ENCODE assay signal across 9 cellular contexts in genomic region chr6:33430334-33430733, GRCh38. TPM values are rescaled to one million over a fixed set of nuclear protein-coding genes. Genes with fewer than 3 reads are reported as not detected.
DNase-seq lines count a peak whose midpoint lies in the region; ATAC-seq and TF ChIP-seq lines count a peak whose summit lies in the region.
"Had no signal": no experiment of that assay in that cellular context is flagged by ENCODE, and none has a peak within 500 bp of the region (broad histone marks: within the 10 kb centered on the region; RNA-seq: fewer than 3 reads in every experiment).

No MANE protein-coding gene starts in this region.

- no peak for ATAC-seq in HG03439 (IDR thresholded peaks at IDR 0.05; ENCODE audit: unreplicated experiment)

- H3K4me3 Mint-ChIP-seq in activated naive CD8-positive, alpha-beta T cell treated with anti-CD3 and anti-CD28 coated beads for 36 hours: peak overlapping the region; percentile 75
- no peak overlapping the region for H3K4me3 Mint-ChIP-seq in mesothelial cell of epicardium

- H3K4me3 ChIP-seq in BLaER1 (no peak overlapping the region), HUES48 (ENCODE audit: low read depth, low read length) (peak overlapping the region; percentile 65)
- H3K4me3 ChIP-seq: SJSA1 had no signal

- no peaks in the 10 kb centered on the region for H3K9me3 Mint-ChIP-seq in activated naive CD8-positive, alpha-beta T cell treated with anti-CD3 and anti-CD28 coated beads for 36 hours
- H3K9me3 Mint-ChIP-seq in mesothelial cell of epicardium: no peaks in the 10 kb centered on the region

- H3K27me3 ChIP-seq in BLaER1 (no peaks in the 10 kb centered on the region), HUES48 (ENCODE audit: control insufficient read depth, insufficient read depth, low read length) (no peaks in the 10 kb centered on the region)
- H3K27me3 ChIP-seq: SJSA1 had no signal

- H3K4me2 ChIP-seq in BLaER1: peak overlapping the region; percentile 87

- H3K27ac Mint-ChIP-seq in activated naive CD8-positive, alpha-beta T cell treated with anti-CD3 and anti-CD28 coated beads for 36 hours: peak overlapping the region; percentile 89
- H3K27ac Mint-ChIP-seq in mesothelial cell of epicardium: peak overlapping the region; percentile 19

- peaks cover 14% of the 10 kb centered on the region for H3K36me3 ChIP-seq in BLaER1
- H3K36me3 ChIP-seq in HUES48 (ENCODE audit: control insufficient read depth, insufficient read depth, low read length): peaks cover 5% of the 10 kb centered on the region

- H3K27me3 Mint-ChIP-seq in activated naive CD8-positive, alpha-beta T cell treated with anti-CD3 and anti-CD28 coated beads for 36 hours: no peaks in the 10 kb centered on the region
- no peaks in the 10 kb centered on the region for H3K27me3 Mint-ChIP-seq in mesothelial cell of epicardium (ENCODE audit: low read depth)

- intact Hi-C loops in posterior vena cava (cut with DNase I): no loop called here

- H3K4me1 ChIP-seq in BLaER1: peaks cover 73% of the 10 kb centered on the region
- H3K4me1 ChIP-seq in HUES48 (ENCODE audit: control insufficient read depth, insufficient read depth, low read length): peaks cover 58% of the 10 kb centered on the region

- peaks cover 56% of the 10 kb centered on the region for H3K4me1 Mint-ChIP-seq in activated naive CD8-positive, alpha-beta T cell treated with anti-CD3 and anti-CD28 coated beads for 36 hours
- H3K4me1 Mint-ChIP-seq in mesothelial cell of epicardium: peaks cover 72% of the 10 kb centered on the region

- no peak for DNase-seq in activated naive CD8-positive, alpha-beta T cell treated with anti-CD3 and anti-CD28 coated beads for 36 hours
- DNase-seq in mesothelial cell of epicardium (ENCODE audit: low spot score in 2 of 2, unreplicated experiment in 2 of 2): no peak
- DNase-seq in posterior vena cava (ENCODE audit: low spot score): no peak
- DNase-seq in GM19240 (ENCODE audit: insufficient read length, low spot score): no peak
- DNase-seq in hepatic stellate cell (ENCODE audit: low spot score): no peak

- no peak overlapping the region for H3K27ac ChIP-seq in BLaER1
- H3K27ac ChIP-seq in HUES48 (ENCODE audit: low read depth, low read length): peak overlapping the region; percentile 98
- H3K27ac ChIP-seq: SJSA1 had no signal

- peak overlapping the region; percentile 67 for H3K9ac ChIP-seq in BLaER1
- no peak overlapping the region for H3K9ac ChIP-seq in HUES48 (ENCODE audit: low read depth, low read length)

- H4K20me1 ChIP-seq in BLaER1: peaks cover 7% of the 10 kb centered on the region; the same call in 1 of the 2 replicates

- TF ChIP-seq CTCF in mesothelial cell of epicardium (IDR thresholded peaks at IDR 0.05; ENCODE audit: unreplicated experiment): no peak

- H3K9me3 ChIP-seq in BLaER1 (no peaks in the 10 kb centered on the region), HUES48 (ENCODE audit: control insufficient read depth, insufficient read depth, low read length) (no peaks in the 10 kb centered on the region)
- H3K9me3 ChIP-seq: SJSA1 had no signal

- peaks cover 7% of the 10 kb centered on the region for H3K36me3 Mint-ChIP-seq in activated naive CD8-positive, alpha-beta T cell treated with anti-CD3 and anti-CD28 coated beads for 36 hours
- H3K36me3 Mint-ChIP-seq in mesothelial cell of epicardium: peaks cover 3% of the 10 kb centered on the region

RNA-seq across cellular contexts. Expression of gene SYNGAP1, which starts 10.5 kb away (rescaled TPM):
- total RNA-seq in activated naive CD8-positive, alpha-beta T cell treated with anti-CD3 and anti-CD28 coated beads for 36 hours: 10 to 100 TPM; 26.4 to 29.3 TPM
- total RNA-seq in mesothelial cell of epicardium (57.7 to 66.1 TPM (median 65.1 TPM) in 3 replicates), posterior vena cava (10 to 100 TPM; 15.4 to 19.3 TPM)

RNA-seq across cellular contexts. Expression of gene CUTA, which starts 12.4 kb away (rescaled TPM):
- 100 to 1,000 TPM; 125 to 126 TPM for total RNA-seq in activated naive CD8-positive, alpha-beta T cell treated with anti-CD3 and anti-CD28 coated beads for 36 hours
- 238 to 239 TPM (median 239 TPM) in 3 replicates for total RNA-seq in mesothelial cell of epicardium
- total RNA-seq in posterior vena cava: 100 to 1,000 TPM; 107 to 110 TPM

RNA-seq across cellular contexts. Expression of gene PHF1, which starts 19.5 kb away (rescaled TPM):
- 10 to 100 TPM; 23.5 to 26.0 TPM for total RNA-seq in activated naive CD8-positive, alpha-beta T cell treated with anti-CD3 and anti-CD28 coated beads for 36 hours
- 61.0 to 63.6 TPM (median 63.0 TPM) in 3 replicates for total RNA-seq in mesothelial cell of epicardium
- 10 to 100 TPM; 46.3 to 67.6 TPM for total RNA-seq in posterior vena cava

RNA-seq across cellular contexts. Expression of gene ZBTB9, which starts 24.0 kb away (rescaled TPM):
- 10 to 100 TPM; 11.3 to 11.7 TPM for total RNA-seq in activated naive CD8-positive, alpha-beta T cell treated with anti-CD3 and anti-CD28 coated beads for 36 hours
- 9.6 to 10.2 TPM (median 10.0 TPM) in 3 replicates for total RNA-seq in mesothelial cell of epicardium
- 1 to 10 TPM; 3.9 to 5.0 TPM for total RNA-seq in posterior vena cava

RNA-seq across cellular contexts. Expression of gene KIFC1, which starts 38.7 kb away (rescaled TPM):
- 10 to 100 TPM; 74.1 to 76.9 TPM for total RNA-seq in activated naive CD8-positive, alpha-beta T cell treated with anti-CD3 and anti-CD28 coated beads for 36 hours
- total RNA-seq in mesothelial cell of epicardium: 30.1 to 31.3 TPM (median 30.3 TPM) in 3 replicates
- total RNA-seq in posterior vena cava: 1 to 10 TPM in 1 of 2 donors, under 1 TPM in 1; 0.29 to 1.0 TPM
